ENCODE assay signal across 8 cellular contexts in genomic region chr19:38265213-38265861, GRCh38. TPM values are rescaled to one million over a fixed set of nuclear protein-coding genes. Genes with fewer than 3 reads are reported as not detected.
DNase-seq lines count a peak whose midpoint lies in the region; ATAC-seq, FAIRE-seq and TF ChIP-seq lines count a peak whose summit lies in the region.

No MANE protein-coding gene starts in this region.

- H4K20me1 ChIP-seq in GM12878 (ENCODE audit: control insufficient read depth, insufficient read depth) = no peaks in the 10 kb centered on the region

- no peak for TF ChIP-seq EP300 in GM12878 (IDR thresholded peaks at IDR 0.05; ENCODE audit: borderline replicate concordance in 1 of 2, control insufficient read depth in 1 of 2, low read depth in 2 of 2, low read length in 2 of 2)

- no peak for FAIRE-seq in GM12878 (lab: Jason Lieb, UNC)

- no TSS peak for BruUV-seq in GM12878 (replicated peaks; lab: Mats Ljungman, UMichigan)

- no peak overlapping the region for H3K9ac ChIP-seq in GM12878 (ENCODE audit: control insufficient read depth, insufficient read depth, low read length)

- no peaks in the 10 kb centered on the region for H3K36me3 ChIP-seq in GM12878 (ENCODE audit: control insufficient read depth in 2 of 2, insufficient read depth in 2 of 2, low read length in 1 of 2)
- no peaks in the 10 kb centered on the region for H3K36me3 ChIP-seq in thoracic aorta

- TF ChIP-seq POLR2A in GM12878 (IDR thresholded peaks at IDR 0.05; ENCODE audit: low read depth, low read length) = no peak

- WGBS in GM12878 (ENCODE audit: insufficient coverage, insufficient replicate concordance, low lambda C conversion rate, missing lambda C conversion rate) = 46% methylated on average over 14 of the region's 14 CpGs

- no peak for TF ChIP-seq RAD21 in GM12878 (IDR thresholded peaks at IDR 0.05; ENCODE audit: insufficient read depth, low read depth, low read length)

- no peak overlapping the region for H2AFZ ChIP-seq in GM12878 (ENCODE audit: control insufficient read depth, low read depth, low read length)

- H3K27ac ChIP-seq in 22Rv1 = peak overlapping the region; percentile 93
- H3K27ac ChIP-seq in GM12878 (ENCODE audit: control insufficient read depth, insufficient read depth) = no peak overlapping the region
- peak overlapping the region; percentile 99 to 100 for H3K27ac ChIP-seq in thoracic aorta

- SMC1A ChIA-PET in GM12878 (lab: Charles Lee; ENCODE audit: uncharacterized antibody, unreplicated experiment) = interaction anchor here (0.7 to 1.8 kb wide), 2 partner anchors 21 to 29 kb away, joined by 3 to 5 read pairs; no protein-coding TSS in a partner anchor

- POLR2A ChIA-PET in GM12878 (lab: Charles Lee) = interaction anchor here (0.6 kb wide), 1 partner anchor 32 kb away, joined by 5 read pairs; no protein-coding TSS in a partner anchor

- H3K9me3 ChIP-seq in GM12878 (replicated peaks; ENCODE audit: control insufficient read depth, insufficient read depth, low read length) (no peaks in the 10 kb centered on the region), thoracic aorta (no peaks in the 10 kb centered on the region)

- no peak for TF ChIP-seq CTCF in 22Rv1 (IDR thresholded peaks at IDR 0.05)
- TF ChIP-seq CTCF in GM12878 (IDR thresholded peaks at IDR 0.05 in 2 of 3, conservative IDR thresholded peaks at IDR 0.05 in 1 of 3; ENCODE audit: control insufficient read depth in 2 of 3, extremely low read depth in 1 of 3, insufficient read depth in 1 of 3, low read depth in 3 of 3, low read length in 3 of 3) = no peak
- peak; percentile 9 for TF ChIP-seq CTCF in thoracic aorta (IDR thresholded peaks at IDR 0.05)

- RAD21 ChIA-PET in GM12878 (lab: Charles Lee; ENCODE audit: unreplicated experiment) = interaction anchor here (0.7 to 0.9 kb wide), 2 partner anchors 22 to 71 kb away, joined by 3 to 4 read pairs; partner anchors contain the start of gene CATSPERG

- H3K4me2 ChIP-seq in GM12878 (ENCODE audit: control insufficient read depth, insufficient read depth) = 0 out of 2 replicates have a peak overlapping the region, but pooled peaks have one; percentile 97

- intact Hi-C loops in GM12878 (cut with micrococcal nuclease; ENCODE audit: unreplicated experiment) = no loop called here

- in situ Hi-C loops in KBM-7 (cut with MboI; ENCODE audit: low pct_unique_long_range_greater_than_20kb, low sequenced_read_pairs) (no loop called here), GM12878 (cut with MboI) (no loop called here)

- peaks cover 9% of the 10 kb centered on the region for H3K4me1 ChIP-seq in GM12878 (ENCODE audit: control insufficient read depth, insufficient read depth, low read length)
- H3K4me1 ChIP-seq in thoracic aorta (ENCODE audit: control insufficient read depth in 1 of 2, low read depth in 2 of 2) = peaks cover 32 to 63% of the 10 kb centered on the region in 2 donors

- ATAC-seq in GM12878 = no peak
- ATAC-seq in thoracic aorta (ENCODE audit: insufficient number of reproducible peaks, low FRiP score, low read depth) = no peak
- ATAC-seq in HG02885 (IDR thresholded peaks at IDR 0.05; ENCODE audit: poor library complexity, unreplicated experiment) = no peak
- ATAC-seq in GM21717 (IDR thresholded peaks at IDR 0.05; ENCODE audit: unreplicated experiment) = no peak
- ATAC-seq in activated CD4-positive, CD25-positive, alpha-beta regulatory T cell treated with anti-CD3 and anti-CD28 coated beads, Interleukin-2, amount 50 U/mL, for 24 hours = no peak

- H3K27me3 ChIP-seq in GM12878 (replicated peaks in 1 of 2; ENCODE audit: control insufficient read depth in 2 of 2, insufficient read depth in 2 of 2, low read length in 1 of 2) (peaks cover 0 to 2% of the 10 kb centered on the region in 2 experiments; a peak in 2 of 4 replicates), thoracic aorta (replicated peaks; ENCODE audit: insufficient read depth) (no peaks in the 10 kb centered on the region)

- DNase-seq in KBM-7 (peak; percentile 81), GM12878 (ENCODE audit: low read depth, low spot score) (no peak), left kidney (ENCODE audit: low read depth, low spot score) (peak; percentile 32), thoracic aorta (ENCODE audit: low spot score) (no peak)

- no peak overlapping the region for H3K4me3 ChIP-seq in GM12878
- H3K4me3 ChIP-seq in thoracic aorta = peak overlapping the region; percentile 83

- no peaks in the 10 kb centered on the region for H3K79me2 ChIP-seq in GM12878 (ENCODE audit: control insufficient read depth, insufficient read depth, low read length)

- CTCF ChIA-PET in GM12878 (lab: Yijun Ruan, JAX) = interaction anchor here (0.6 to 2.1 kb wide), 4 partner anchors 11 to 55 kb away, joined by 3 to 6 read pairs (median 3); no protein-coding TSS in a partner anchor

RNA-seq across cellular contexts. Expression of gene SPINT2, which starts 1.0 kb away (rescaled TPM):
- total RNA-seq in GM12878 (2013; cell fraction: nucleolus; rRNA removed) = 3.9 and 5.4 TPM in 2 replicates
- total RNA-seq in GM12878 (2014; rRNA removed) = 17.8 and 27.0 TPM in 2 replicates
- total RNA-seq in GM12878 (2014; rRNA removed; fragmentation: Illumina TruSeq; extraction: Trizol) = 17.3 and 17.5 TPM in 2 replicates
- total RNA-seq in GM12878 (2021) = 18.8 and 25.8 TPM in 2 replicates
- 7.5 TPM for polyA plus RNA-seq in GM12878 (2011; ENCODE audit: low read depth)
- 0.15 and 0.27 TPM in 2 replicates for polyA plus RNA-seq in GM12878 (2011; rRNA removed)
- polyA plus RNA-seq in GM12878 (2011; cell fraction: cytosol; rRNA removed) = 0.21 and 0.64 TPM in 2 replicates
- polyA plus RNA-seq in GM12878 (2011; cell fraction: nucleus; rRNA removed) = 0.49 TPM in 1 of 2 replicates, not detected in the other
- 10.9 and 14.1 TPM in 2 replicates for polyA plus RNA-seq in GM12878 (2012)
- polyA plus RNA-seq in GM12878 (2014; fragmentation: Illumina TruSeq; extraction: Trizol) = 6.9 and 14.1 TPM in 2 replicates
- polyA plus RNA-seq in GM12878 (2014; fragmentation: Nextera tagmentation; extraction: Ambion mirVana) = 10 to 100 TPM in 1 of 2 experiments, 1 to 10 TPM in 1; 6.5 to 10.2 TPM
- 19.8 and 22.6 TPM in 2 replicates for polyA plus RNA-seq in GM12878 (2014; rRNA removed)
- 10 to 100 TPM; 22.2 to 26.5 TPM for polyA plus RNA-seq in GM12878 (2016; fragmentation: Nextera tagmentation; extraction: Ambion mirVana)
- 0.44 TPM in 1 of 2 replicates, not detected in the other for polyA minus RNA-seq in GM12878 (2011; rRNA and poly(A)+ RNA removed)
- not detected in 2 replicates for polyA minus RNA-seq in GM12878 (2011; cell fraction: cytosol; rRNA and poly(A)+ RNA removed)
- not detected in 2 replicates for polyA minus RNA-seq in GM12878 (2011; cell fraction: nucleus; rRNA and poly(A)+ RNA removed)
- 100 to 1,000 TPM; 218 to 480 TPM for total RNA-seq in thoracic aorta

RNA-seq across cellular contexts. Expression of gene PPP1R14A, which starts 9.2 kb away (rescaled TPM):
- total RNA-seq in GM12878 (2013; cell fraction: nucleolus; rRNA removed) = not detected in 2 replicates
- total RNA-seq in GM12878 (2014; rRNA removed) (not detected in 2 replicates), GM12878 (2014; rRNA removed; fragmentation: Illumina TruSeq; extraction: Trizol) (not detected in 2 replicates), GM12878 (2021) (not detected in 2 replicates), thoracic aorta (100 to 1,000 TPM; 618 to 908 TPM)
- polyA plus RNA-seq in GM12878 (2011; ENCODE audit: low read depth) = not detected
- polyA plus RNA-seq in GM12878 (2011; rRNA removed) (not detected in 2 replicates), GM12878 (2014; fragmentation: Illumina TruSeq; extraction: Trizol) (not detected in 2 replicates), GM12878 (2014; fragmentation: Nextera tagmentation; extraction: Ambion mirVana) (not detected), GM12878 (2014; rRNA removed) (not detected in 2 replicates), GM12878 (2016; fragmentation: Nextera tagmentation; extraction: Ambion mirVana) (not detected)
- not detected in 2 replicates for polyA plus RNA-seq in GM12878 (2011; cell fraction: cytosol; rRNA removed)
- not detected in 2 replicates for polyA plus RNA-seq in GM12878 (2011; cell fraction: nucleus; rRNA removed)
- not detected in 2 replicates for polyA plus RNA-seq in GM12878 (2012)
- not detected in 2 replicates for polyA minus RNA-seq in GM12878 (2011; rRNA and poly(A)+ RNA removed)
- polyA minus RNA-seq in GM12878 (2011; cell fraction: cytosol; rRNA and poly(A)+ RNA removed) = not detected in 2 replicates
- polyA minus RNA-seq in GM12878 (2011; cell fraction: nucleus; rRNA and poly(A)+ RNA removed) = not detected in 2 replicates

RNA-seq across cellular contexts. Expression of gene C19orf33, which starts 38.7 kb away (rescaled TPM):
- total RNA-seq in GM12878 (2013; cell fraction: nucleolus; rRNA removed) = not detected in 2 replicates
- 0.45 TPM in 1 of 2 replicates, not detected in the other for total RNA-seq in GM12878 (2014; rRNA removed)
- total RNA-seq in GM12878 (2014; rRNA removed; fragmentation: Illumina TruSeq; extraction: Trizol) = not detected in 2 replicates
- total RNA-seq in GM12878 (2021) = not detected in 2 replicates
- polyA plus RNA-seq in GM12878 (2011; ENCODE audit: low read depth) = not detected
- not detected in 2 replicates for polyA plus RNA-seq in GM12878 (2011; rRNA removed)
- polyA plus RNA-seq in GM12878 (2011; cell fraction: cytosol; rRNA removed) = not detected in 2 replicates
- not detected in 2 replicates for polyA plus RNA-seq in GM12878 (2011; cell fraction: nucleus; rRNA removed)
- not detected in 2 replicates for polyA plus RNA-seq in GM12878 (2012)
- not detected in 2 replicates for polyA plus RNA-seq in GM12878 (2014; fragmentation: Illumina TruSeq; extraction: Trizol)
- not detected for polyA plus RNA-seq in GM12878 (2014; fragmentation: Nextera tagmentation; extraction: Ambion mirVana)
- 0.57 TPM in 1 of 2 replicates, not detected in the other for polyA plus RNA-seq in GM12878 (2014; rRNA removed)
- polyA plus RNA-seq in GM12878 (2016; fragmentation: Nextera tagmentation; extraction: Ambion mirVana) = under 1 TPM in 1 of 2 experiments, not detected in 1; 0.28 TPM
- not detected in 2 replicates for polyA minus RNA-seq in GM12878 (2011; rRNA and poly(A)+ RNA removed)
- polyA minus RNA-seq in GM12878 (2011; cell fraction: cytosol; rRNA and poly(A)+ RNA removed) = 4.0 and 4.3 TPM in 2 replicates
- polyA minus RNA-seq in GM12878 (2011; cell fraction: nucleus; rRNA and poly(A)+ RNA removed) = 1.7 TPM in 1 of 2 replicates, not detected in the other
- 1 to 10 TPM in 1 of 2 donors, not detected in 1; 6.7 TPM for total RNA-seq in thoracic aorta

RNA-seq across cellular contexts. Expression of gene DPF1, which starts 41.3 kb away (rescaled TPM):
- 1.0 and 2.1 TPM in 2 replicates for total RNA-seq in GM12878 (2013; cell fraction: nucleolus; rRNA removed)
- total RNA-seq in GM12878 (2014; rRNA removed) (1.7 and 2.4 TPM in 2 replicates), GM12878 (2014; rRNA removed; fragmentation: Illumina TruSeq; extraction: Trizol) (1.6 and 2.3 TPM in 2 replicates), GM12878 (2021) (3.8 and 4.0 TPM in 2 replicates), thoracic aorta (1 to 10 TPM in 1 of 2 donors, under 1 TPM in 1; 0.85 to 1.2 TPM)
- polyA plus RNA-seq in GM12878 (2011; ENCODE audit: low read depth) = 0.38 TPM
- polyA plus RNA-seq in GM12878 (2011; rRNA removed) (0.30 and 0.65 TPM in 2 replicates), GM12878 (2014; fragmentation: Illumina TruSeq; extraction: Trizol) (1.1 and 2.2 TPM in 2 replicates), GM12878 (2014; fragmentation: Nextera tagmentation; extraction: Ambion mirVana) (under 1 TPM; 0.11 to 0.18 TPM), GM12878 (2014; rRNA removed) (4.3 and 4.9 TPM in 2 replicates), GM12878 (2016; fragmentation: Nextera tagmentation; extraction: Ambion mirVana) (1 to 10 TPM; 4.0 to 4.2 TPM)
- 1.4 and 2.4 TPM in 2 replicates for polyA plus RNA-seq in GM12878 (2011; cell fraction: cytosol; rRNA removed)
- polyA plus RNA-seq in GM12878 (2011; cell fraction: nucleus; rRNA removed) = 1.9 and 3.6 TPM in 2 replicates
- 1.4 and 1.9 TPM in 2 replicates for polyA plus RNA-seq in GM12878 (2012)
- 0.37 and 2.0 TPM in 2 replicates for polyA minus RNA-seq in GM12878 (2011; rRNA and poly(A)+ RNA removed)
- 0.62 and 1.3 TPM in 2 replicates for polyA minus RNA-seq in GM12878 (2011; cell fraction: cytosol; rRNA and poly(A)+ RNA removed)
- 0.36 and 1.1 TPM in 2 replicates for polyA minus RNA-seq in GM12878 (2011; cell fraction: nucleus; rRNA and poly(A)+ RNA removed)

RNA-seq across cellular contexts. Expression of gene YIF1B, which starts 50.4 kb away (rescaled TPM):
- total RNA-seq in GM12878 (2013; cell fraction: nucleolus; rRNA removed) = 21.0 and 28.2 TPM in 2 replicates
- total RNA-seq in GM12878 (2014; rRNA removed) (66.5 and 68.0 TPM in 2 replicates), GM12878 (2014; rRNA removed; fragmentation: Illumina TruSeq; extraction: Trizol) (28.1 and 30.4 TPM in 2 replicates), GM12878 (2021) (51.8 and 53.3 TPM in 2 replicates), thoracic aorta (10 to 100 TPM; 14.9 to 31.0 TPM)
- 29.1 TPM for polyA plus RNA-seq in GM12878 (2011; ENCODE audit: low read depth)
- polyA plus RNA-seq in GM12878 (2011; rRNA removed) (21.8 and 55.2 TPM in 2 replicates), GM12878 (2014; fragmentation: Illumina TruSeq; extraction: Trizol) (9.1 and 36.2 TPM in 2 replicates), GM12878 (2014; fragmentation: Nextera tagmentation; extraction: Ambion mirVana) (10 to 100 TPM in 1 of 2 experiments, 1 to 10 TPM in 1; 1.3 to 11.6 TPM), GM12878 (2014; rRNA removed) (101 and 111 TPM in 2 replicates), GM12878 (2016; fragmentation: Nextera tagmentation; extraction: Ambion mirVana) (100 to 1,000 TPM in 1 of 2 experiments, 10 to 100 TPM in 1; 95.4 to 106 TPM)
- 106 and 141 TPM in 2 replicates for polyA plus RNA-seq in GM12878 (2011; cell fraction: cytosol; rRNA removed)
- polyA plus RNA-seq in GM12878 (2011; cell fraction: nucleus; rRNA removed) = 83.0 and 83.2 TPM in 2 replicates
- polyA plus RNA-seq in GM12878 (2012) = 50.6 and 56.6 TPM in 2 replicates
- 33.1 and 60.1 TPM in 2 replicates for polyA minus RNA-seq in GM12878 (2011; rRNA and poly(A)+ RNA removed)
- polyA minus RNA-seq in GM12878 (2011; cell fraction: cytosol; rRNA and poly(A)+ RNA removed) = 26.1 and 29.9 TPM in 2 replicates
- 7.5 and 12.6 TPM in 2 replicates for polyA minus RNA-seq in GM12878 (2011; cell fraction: nucleus; rRNA and poly(A)+ RNA removed)

Comparison
In these comparisons a context has a peak if more than half of its experiments do, and no peak if none do; other contexts are left out.
1. DNase-seq: peak in KBM-7 (single experiment) and left kidney (single experiment); none in GM12878 (single experiment) and thoracic aorta (single experiment).
2. RNA of gene SPINT2, which starts 1.0 kb away (total RNA-seq): 218 to 480 TPM in thoracic aorta; 3.9 to 27.0 TPM in GM12878; every median in the first group is over 4 times any median in the second.
3. RNA of gene PPP1R14A, which starts 9.2 kb away (total RNA-seq): 618 to 908 TPM in thoracic aorta; not detected in GM12878; every median in the first group is over 100 times any median in the second.